1 cellular context compared by ENCODE assay signal in the genomic region with DNA sequence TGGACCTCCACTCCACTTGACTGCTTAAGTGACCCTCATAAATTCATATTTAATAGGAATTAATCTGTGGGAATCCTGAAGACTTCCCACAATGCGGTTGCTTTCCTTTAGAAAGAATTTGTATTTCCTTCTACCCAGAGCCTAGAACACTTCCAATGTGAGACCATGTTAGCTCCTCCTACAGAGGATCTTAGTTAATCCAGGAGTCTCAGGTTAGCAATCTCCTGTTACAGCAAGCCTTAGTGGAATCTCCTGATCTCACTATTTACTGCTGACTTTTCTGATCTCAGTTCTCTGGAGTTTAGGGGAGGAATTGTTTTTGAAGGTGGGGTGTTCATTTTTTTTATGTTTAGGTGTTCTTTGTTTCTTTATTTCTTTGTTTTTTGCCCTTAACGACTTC.
TF ChIP-seq lines count a peak whose summit lies in the region.

No MANE protein-coding gene starts in this region.

TF ChIP-seq in IMR-90, 13 proteins besides CTCF, POLR2A, EP300 and RAD21 (continued from another document):
- TF ChIP-seq, protein P1, sequence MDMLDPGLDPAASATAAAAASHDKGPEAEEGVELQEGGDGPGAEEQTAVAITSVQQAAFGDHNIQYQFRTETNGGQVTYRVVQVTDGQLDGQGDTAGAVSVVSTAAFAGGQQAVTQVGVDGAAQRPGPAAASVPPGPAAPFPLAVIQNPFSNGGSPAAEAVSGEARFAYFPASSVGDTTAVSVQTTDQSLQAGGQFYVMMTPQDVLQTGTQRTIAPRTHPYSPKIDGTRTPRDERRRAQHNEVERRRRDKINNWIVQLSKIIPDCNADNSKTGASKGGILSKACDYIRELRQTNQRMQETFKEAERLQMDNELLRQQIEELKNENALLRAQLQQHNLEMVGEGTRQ (IDR thresholded peaks at IDR 0.05; ENCODE audit: low read depth, low read length) = no peak
- TF ChIP-seq MAZ (IDR thresholded peaks at IDR 0.05; ENCODE audit: borderline replicate concordance, low read depth, low read length) (no peak), CEBPB (IDR thresholded peaks at IDR 0.05; ENCODE audit: low read depth, low read length) (no peak)
- TF ChIP-seq, protein P2, sequence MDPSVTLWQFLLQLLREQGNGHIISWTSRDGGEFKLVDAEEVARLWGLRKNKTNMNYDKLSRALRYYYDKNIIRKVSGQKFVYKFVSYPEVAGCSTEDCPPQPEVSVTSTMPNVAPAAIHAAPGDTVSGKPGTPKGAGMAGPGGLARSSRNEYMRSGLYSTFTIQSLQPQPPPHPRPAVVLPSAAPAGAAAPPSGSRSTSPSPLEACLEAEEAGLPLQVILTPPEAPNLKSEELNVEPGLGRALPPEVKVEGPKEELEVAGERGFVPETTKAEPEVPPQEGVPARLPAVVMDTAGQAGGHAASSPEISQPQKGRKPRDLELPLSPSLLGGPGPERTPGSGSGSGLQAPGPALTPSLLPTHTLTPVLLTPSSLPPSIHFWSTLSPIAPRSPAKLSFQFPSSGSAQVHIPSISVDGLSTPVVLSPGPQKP (IDR thresholded peaks at IDR 0.05; ENCODE audit: borderline replicate concordance, low read depth, low read length) = no peak
